In genomic region chr6:12175626-12176025, GRCh38 we compare ENCODE assay signal across 15 cellular contexts.
"Had no signal": no experiment of that assay in that cellular context is flagged by ENCODE, and none has a peak within 500 bp of the region (broad histone marks: within the 10 kb centered on the region; RNA-seq: fewer than 3 reads in every experiment).

No MANE protein-coding gene starts in this region.

- H3K4me3 Mint-ChIP-seq: immature natural killer cell; natural killer cell; neural crest cell; stimulated activated memory B cell treated with anti-CD40 and anti-IgM and Interleukin-4, amounts not matched to agents 10 μg/mL and 1 μg/mL and 100 μg/mL, for 72 hours; stimulated activated naive CD8-positive, alpha-beta T cell treated with anti-CD3 and anti-CD28 coated beads, Interleukin-15, Interleukin-2, amounts not matched to agents 100 ng/mL and 50 ng/mL, for 24 hours had no signal

- ATAC-seq: gastroesophageal sphincter; natural killer cell; pancreas; right lobe of liver; stimulated activated memory B cell treated with anti-CD40 and anti-IgM and Interleukin-4, amounts not matched to agents 10 μg/mL and 1 μg/mL and 100 μg/mL, for 72 hours had no signal

- H3K27ac Mint-ChIP-seq: immature natural killer cell; natural killer cell; stimulated activated memory B cell treated with anti-CD40 and anti-IgM and Interleukin-4, amounts not matched to agents 10 μg/mL and 1 μg/mL and 100 μg/mL, for 72 hours; stimulated activated naive CD8-positive, alpha-beta T cell treated with anti-CD3 and anti-CD28 coated beads, Interleukin-15, Interleukin-2, amounts not matched to agents 100 ng/mL and 50 ng/mL, for 24 hours had no signal

- H3K9me3 ChIP-seq: gastroesophageal sphincter, pancreas, prostate gland, right lobe of liver, thoracic aorta, transverse colon had no signal

- H3K4me1 Mint-ChIP-seq: immature natural killer cell; natural killer cell; stimulated activated memory B cell treated with anti-CD40 and anti-IgM and Interleukin-4, amounts not matched to agents 10 μg/mL and 1 μg/mL and 100 μg/mL, for 72 hours had no signal

- H3K36me3 Mint-ChIP-seq: natural killer cell; stimulated activated memory B cell treated with anti-CD40 and anti-IgM and Interleukin-4, amounts not matched to agents 10 μg/mL and 1 μg/mL and 100 μg/mL, for 72 hours had no signal

- H3K27me3 ChIP-seq: esophagus squamous epithelium, gastroesophageal sphincter, pancreas, right lobe of liver, transverse colon had no signal

- FAIRE-seq: pancreas had no signal

- H3K36me3 ChIP-seq: esophagus squamous epithelium, gastroesophageal sphincter, pancreas, prostate gland, right lobe of liver, thoracic aorta, transverse colon had no signal

- H3K27ac ChIP-seq: esophagus squamous epithelium, gastroesophageal sphincter, pancreas, prostate gland, right lobe of liver, thoracic aorta, transverse colon had no signal

- H3K27me3 Mint-ChIP-seq: stimulated activated memory B cell treated with anti-CD40 and anti-IgM and Interleukin-4, amounts not matched to agents 10 μg/mL and 1 μg/mL and 100 μg/mL, for 72 hours; stimulated activated naive CD8-positive, alpha-beta T cell treated with anti-CD3 and anti-CD28 coated beads, Interleukin-15, Interleukin-2, amounts not matched to agents 100 ng/mL and 50 ng/mL, for 24 hours had no signal

- H3K4me1 ChIP-seq: esophagus squamous epithelium, gastroesophageal sphincter, pancreas, prostate gland, right lobe of liver had no signal

- DNase-seq: effector memory CD4-positive, alpha-beta T cell; esophagus squamous epithelium; immature natural killer cell; natural killer cell; occipital lobe; pancreas; right lobe of liver; stimulated activated CD4-positive, alpha-beta T cell treated with anti-CD3 and anti-CD28 coated beads, Interleukin-4, amount 100 ng/mL, for 1 hour; transverse colon had no signal

- H3K4me3 ChIP-seq: esophagus squamous epithelium, gastroesophageal sphincter, pancreas, prostate gland, right lobe of liver, thoracic aorta, transverse colon had no signal

- H3K9me3 Mint-ChIP-seq: natural killer cell; stimulated activated naive CD8-positive, alpha-beta T cell treated with anti-CD3 and anti-CD28 coated beads, Interleukin-15, Interleukin-2, amounts not matched to agents 100 ng/mL and 50 ng/mL, for 24 hours had no signal
